ENCODE assay signal across 24 cellular contexts in the genomic region with DNA sequence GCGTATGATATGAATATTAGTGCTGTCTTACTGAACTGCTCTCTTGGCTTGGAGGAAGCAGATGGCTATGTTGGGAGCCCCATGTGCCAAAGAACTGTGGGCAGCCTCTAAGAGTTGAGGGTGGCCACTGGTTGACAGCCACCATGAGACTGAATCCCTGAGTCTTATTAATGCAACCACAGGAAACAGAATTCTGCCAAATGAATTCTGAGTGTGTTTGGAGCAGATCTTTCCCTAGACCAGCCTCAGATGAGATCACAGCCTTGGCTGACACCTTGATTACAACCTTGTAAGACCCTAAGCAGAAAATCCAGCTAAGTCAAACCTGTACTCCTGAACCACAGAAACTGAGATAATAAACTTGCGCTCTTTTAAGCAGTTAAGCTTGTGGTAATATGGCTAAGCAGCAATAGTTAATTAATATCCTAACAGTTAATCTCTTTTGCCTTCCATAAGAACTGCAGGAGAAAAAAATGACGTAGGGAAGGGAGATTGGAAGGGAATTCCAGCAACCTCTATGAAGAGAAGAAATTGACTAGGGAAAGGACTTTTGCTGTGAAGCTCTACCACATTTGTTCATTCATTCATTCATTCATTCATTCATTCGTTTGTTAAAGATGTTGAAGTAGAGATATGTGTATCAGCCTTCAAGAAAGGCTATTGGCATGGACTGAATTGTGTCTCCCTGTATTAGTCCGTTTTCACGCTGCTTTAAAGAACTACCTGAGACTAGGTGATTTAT.
"Had no signal": no experiment of that assay in that cellular context is flagged by ENCODE, and none has a peak within 500 bp of the region (broad histone marks: within the 10 kb centered on the region; RNA-seq: fewer than 3 reads in every experiment).

No MANE protein-coding gene starts in this region.

- FAIRE-seq: endothelial cell of umbilical vein had no signal

- ATAC-seq: activated naive CD8-positive, alpha-beta T cell treated with anti-CD3 and anti-CD28 coated beads, Interleukin-2, amount 50 U/mL, for 24 hours; activated T-cell treated with anti-CD3 and anti-CD28 coated beads, Interleukin-2, amount 50 U/mL, for 72 hours; effector memory CD8-positive, alpha-beta T cell; esophagus mucosa; gastrocnemius medialis; natural killer cell treated with Interleukin-12 subunit alpha and Interleukin-12 subunit beta and Interleukin-15 and Interleukin-18, amount 100 ng/mL, for 72 hours; stimulated activated naive CD8-positive, alpha-beta T cell treated with anti-CD3 and anti-CD28 coated beads, Interleukin-15, Interleukin-2, amounts not matched to agents 100 U/mL and 50 U/mL, for 24 hours had no signal

- H3K27ac ChIP-seq: brain microvascular endothelial cell, gastrocnemius medialis, left ventricle myocardium inferior, prostate gland, right atrium auricular region, upper lobe of left lung had no signal

- DNase-seq: activated CD4-positive, alpha-beta memory T cell treated with anti-CD3 and anti-CD28 coated beads for 36 hours; activated CD4-positive, alpha-beta T cell treated with anti-CD3 and anti-CD28 coated beads for 48 hours; activated effector memory CD4-positive, alpha-beta T cell treated with anti-CD3 and anti-CD28 coated beads, Interleukin-2, amount 50 U/mL, for 16 hours; activated naive CD4-positive, alpha-beta T cell treated with anti-CD3 and anti-CD28 coated beads, Interleukin-2, amount 50 U/mL, for 16 hours; activated naive CD8-positive, alpha-beta T cell treated with anti-CD3 and anti-CD28 coated beads, Interleukin-2, amount 50 U/mL, for 24 hours; activated T-cell treated with anti-CD3 and anti-CD28 coated beads, Interleukin-2, amount 50 U/mL, for 72 hours; brain microvascular endothelial cell; central memory CD4-positive, alpha-beta T cell; effector memory CD8-positive, alpha-beta T cell; gastrocnemius medialis; hippocampal formation; left ventricle myocardium inferior; midbrain; stimulated activated CD4-positive, alpha-beta T cell treated with anti-CD3 and anti-CD28 coated beads, Interleukin-12 subunit alpha, Interleukin-12 subunit beta, amount 100 ng/mL, for 4 hours; stimulated activated CD4-positive, alpha-beta T cell treated with anti-CD3 and anti-CD28 coated beads, Interleukin-4, amount 100 ng/mL, for 4 hours; stimulated activated naive CD8-positive, alpha-beta T cell treated with anti-CD3 and anti-CD28 coated beads, Interleukin-15, Interleukin-2, amounts not matched to agents 100 U/mL and 50 U/mL, for 24 hours; T1000; upper lobe of left lung had no signal

- H3K4me1 ChIP-seq: prostate gland had no signal

- H3K9me3 Mint-ChIP-seq: activated CD4-positive, alpha-beta memory T cell treated with anti-CD3 and anti-CD28 coated beads for 36 hours; activated naive CD8-positive, alpha-beta T cell treated with anti-CD3 and anti-CD28 coated beads, Interleukin-2, amount 50 U/mL, for 24 hours; activated T-cell treated with anti-CD3 and anti-CD28 coated beads, Interleukin-2, amount 50 U/mL, for 72 hours; effector memory CD8-positive, alpha-beta T cell; natural killer cell treated with Interleukin-12 subunit alpha and Interleukin-12 subunit beta and Interleukin-15 and Interleukin-18, amount 100 ng/mL, for 72 hours; T-helper 1 cell treated with Interleukin-12 subunit alpha and Interleukin-12 subunit beta and Interleukin-4 antibody, amounts not matched to agents 30 μg/mL and 1 μg/mL, for 36 hours had no signal

- H3K27me3 ChIP-seq: brain microvascular endothelial cell, gastrocnemius medialis, right atrium auricular region, upper lobe of left lung had no signal

- H3K4me3 Mint-ChIP-seq: activated CD4-positive, alpha-beta memory T cell treated with anti-CD3 and anti-CD28 coated beads for 36 hours; activated naive CD8-positive, alpha-beta T cell treated with anti-CD3 and anti-CD28 coated beads, Interleukin-2, amount 50 U/mL, for 24 hours; activated T-cell treated with anti-CD3 and anti-CD28 coated beads, Interleukin-2, amount 50 U/mL, for 72 hours; effector memory CD8-positive, alpha-beta T cell; natural killer cell treated with Interleukin-12 subunit alpha and Interleukin-12 subunit beta and Interleukin-15 and Interleukin-18, amount 100 ng/mL, for 72 hours; T-helper 1 cell treated with Interleukin-12 subunit alpha and Interleukin-12 subunit beta and Interleukin-4 antibody, amounts not matched to agents 30 μg/mL and 1 μg/mL, for 36 hours had no signal

- H3K36me3 Mint-ChIP-seq: activated CD4-positive, alpha-beta memory T cell treated with anti-CD3 and anti-CD28 coated beads for 36 hours; natural killer cell treated with Interleukin-12 subunit alpha and Interleukin-12 subunit beta and Interleukin-15 and Interleukin-18, amount 100 ng/mL, for 72 hours had no signal

- H3K4me3 ChIP-seq: gastrocnemius medialis, left ventricle myocardium inferior, prostate gland, right atrium auricular region, upper lobe of left lung had no signal

- H3K27ac Mint-ChIP-seq: activated CD4-positive, alpha-beta memory T cell treated with anti-CD3 and anti-CD28 coated beads for 36 hours; activated naive CD8-positive, alpha-beta T cell treated with anti-CD3 and anti-CD28 coated beads, Interleukin-2, amount 50 U/mL, for 24 hours; activated T-cell treated with anti-CD3 and anti-CD28 coated beads, Interleukin-2, amount 50 U/mL, for 72 hours; effector memory CD8-positive, alpha-beta T cell; natural killer cell treated with Interleukin-12 subunit alpha and Interleukin-12 subunit beta and Interleukin-15 and Interleukin-18, amount 100 ng/mL, for 72 hours; T-helper 1 cell treated with Interleukin-12 subunit alpha and Interleukin-12 subunit beta and Interleukin-4 antibody, amounts not matched to agents 30 μg/mL and 1 μg/mL, for 36 hours had no signal

- H3K9me3 ChIP-seq: gastrocnemius medialis, prostate gland, right atrium auricular region, upper lobe of left lung had no signal

- H3K36me3 ChIP-seq: brain microvascular endothelial cell, gastrocnemius medialis, left ventricle myocardium inferior, prostate gland, right atrium auricular region, upper lobe of left lung had no signal
